18 cellular contexts compared by ENCODE assay signal in the genomic region with DNA sequence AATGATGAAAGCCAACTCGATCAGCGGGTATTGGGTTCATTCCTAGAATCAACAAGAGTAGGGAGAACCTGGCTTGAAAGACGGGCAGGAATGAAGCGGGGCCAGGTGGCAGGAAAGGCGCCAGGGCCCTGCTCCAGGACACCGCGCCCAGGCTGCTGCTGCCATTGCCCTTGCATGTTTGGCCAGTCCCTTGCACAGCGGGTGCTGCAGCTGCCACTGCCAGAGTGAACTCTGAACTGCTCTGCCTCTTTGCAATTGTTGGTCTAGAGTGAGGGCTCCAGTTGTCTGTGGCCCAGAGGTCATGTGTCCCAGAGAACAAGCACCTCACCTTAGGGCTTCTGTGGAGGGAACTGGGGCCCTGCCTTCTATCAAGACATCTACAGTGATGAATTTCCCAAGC. TPM values are rescaled to one million over a fixed set of nuclear protein-coding genes. Genes with fewer than 3 reads are reported as not detected.
DNase-seq lines count a peak whose midpoint lies in the region; ATAC-seq and TF ChIP-seq lines count a peak whose summit lies in the region.
"Had no signal": no experiment of that assay in that cellular context is flagged by ENCODE, and none has a peak within 500 bp of the region (broad histone marks: within the 10 kb centered on the region; RNA-seq: fewer than 3 reads in every experiment).

No MANE protein-coding gene starts in this region.

- DNase-seq in DMS 273 (lab: John Stamatoyannopoulos, UW; ENCODE audit: unreplicated experiment) (peak; percentile 58), NCI-H69 (lab: John Stamatoyannopoulos, UW) (peak; percentile 37), islet precursor cell (peak; percentile 55), nephron progenitor cell (no peak), A172 (ENCODE audit: low spot score) (no peak), RPMI8226 (no peak), DMS79 (lab: John Stamatoyannopoulos, UW) (no peak)
- DNase-seq: CD8-positive, alpha-beta T cell; DND-41; H7; NCI-H1105; NCI-H187 treated with DMSO at 0.1 percent for 48 hours; NK-92 treated with Interleukin-12 subunit alpha and Interleukin-12 subunit beta, amount 100 ng/mL, for 24 hours; OCI-M1 had no signal

- ATAC-seq in HG03571 (IDR thresholded peaks at IDR 0.05; ENCODE audit: unreplicated experiment) = no peak
- ATAC-seq: CD8-positive, alpha-beta T cell had no signal

- peaks cover 63% of the 10 kb centered on the region for H3K4me1 Mint-ChIP-seq in nephron progenitor cell

- H3K4me3 Mint-ChIP-seq in nephron progenitor cell = no peak overlapping the region
- H3K4me3 Mint-ChIP-seq: B cell; CD8-positive, alpha-beta T cell had no signal

- H3K27ac Mint-ChIP-seq in nephron progenitor cell = peak overlapping the region; percentile 57
- H3K27ac Mint-ChIP-seq: B cell; CD8-positive, alpha-beta T cell had no signal

- no peaks in the 10 kb centered on the region for H3K27me3 Mint-ChIP-seq in nephron progenitor cell (ENCODE audit: low read depth, poor library complexity)

- H3K36me3 Mint-ChIP-seq in nephron progenitor cell (ENCODE audit: low read depth) = no peaks in the 10 kb centered on the region

- TF ChIP-seq CTCF in nephron progenitor cell (IDR thresholded peaks at IDR 0.05) = no peak

- no peaks in the 10 kb centered on the region for H3K9me3 Mint-ChIP-seq in nephron progenitor cell

RNA-seq across cellular contexts. Expression of a gene that starts 24.0 kb away (rescaled TPM):
- not detected in 2 replicates for total RNA-seq in A172 (2014; rRNA removed; shearing (Covaris generic))
- total RNA-seq: B cell; CD8-positive, alpha-beta T cell; H7; HT1080; LHCN-M2 had no signal

Comparison
In these comparisons a context has a peak if more than half of its experiments do, and no peak if none do; other contexts are left out.
1. DNase-seq: peak in DMS 273 (single experiment), NCI-H69 (single experiment) and islet precursor cell (single experiment); none in nephron progenitor cell (single experiment), A172 (single experiment), RPMI8226 (single experiment) and DMS79 (single experiment).